13 cellular contexts compared by ENCODE assay signal in genomic region chr2:188668017-188668663, GRCh38.
DNase-seq lines count a peak whose midpoint lies in the region; ATAC-seq and TF ChIP-seq lines count a peak whose summit lies in the region.
"Had no signal": no experiment of that assay in that cellular context is flagged by ENCODE, and none has a peak within 500 bp of the region (broad histone marks: within the 10 kb centered on the region; RNA-seq: fewer than 3 reads in every experiment).

No MANE protein-coding gene starts in this region.

- no peak for TF ChIP-seq CTCF in foreskin fibroblast (IDR thresholded peaks at IDR 0.05; ENCODE audit: low read depth, low read length)

- H3K4me3 ChIP-seq in foreskin fibroblast (ENCODE audit: low read depth in 1 of 2, low read length in 2 of 2), result no peak overlapping the region
- H3K4me3 ChIP-seq: esophagus muscularis mucosa, neural progenitor cell had no signal

- DNase-seq in H4 (ENCODE audit: low spot score), result peak; percentile 63
- peak; percentile 73 to 85 for DNase-seq in foreskin fibroblast
- DNase-seq in smooth muscle cell of the brain vasculature (ENCODE audit: low read depth, low spot score), result peak; percentile 90
- DNase-seq in NCI-H146 (lab: John Stamatoyannopoulos, UW), result no peak
- DNase-seq: activated T-cell treated with anti-CD3 and anti-CD28 coated beads, Interleukin-2, amount 50 U/mL, for 1 hour; MM.1S; stimulated activated naive CD8-positive, alpha-beta T cell treated with anti-CD3 and anti-CD28 coated beads, Interleukin-15, Interleukin-2, amounts not matched to agents 100 U/mL and 50 U/mL, for 24 hours had no signal

- ATAC-seq in SK-N-SH treated with all-trans-retinoic acid at 6 μM for 48 hours (peak; percentile 81), GM19035 (IDR thresholded peaks at IDR 0.05; ENCODE audit: unreplicated experiment) (no peak), HG03159 (IDR thresholded peaks at IDR 0.05; ENCODE audit: unreplicated experiment) (no peak), GM19455 (IDR thresholded peaks at IDR 0.05; ENCODE audit: unreplicated experiment) (no peak)
- ATAC-seq: stimulated activated naive CD8-positive, alpha-beta T cell treated with anti-CD3 and anti-CD28 coated beads, Interleukin-15, Interleukin-2, amounts not matched to agents 100 U/mL and 50 U/mL, for 24 hours had no signal

TF ChIP-seq in SK-N-SH treated with all-trans-retinoic acid at 6 μM for 48 hours, 23 proteins besides CTCF, POLR2A, EP300 and RAD21:
- TF ChIP-seq, protein P1, sequence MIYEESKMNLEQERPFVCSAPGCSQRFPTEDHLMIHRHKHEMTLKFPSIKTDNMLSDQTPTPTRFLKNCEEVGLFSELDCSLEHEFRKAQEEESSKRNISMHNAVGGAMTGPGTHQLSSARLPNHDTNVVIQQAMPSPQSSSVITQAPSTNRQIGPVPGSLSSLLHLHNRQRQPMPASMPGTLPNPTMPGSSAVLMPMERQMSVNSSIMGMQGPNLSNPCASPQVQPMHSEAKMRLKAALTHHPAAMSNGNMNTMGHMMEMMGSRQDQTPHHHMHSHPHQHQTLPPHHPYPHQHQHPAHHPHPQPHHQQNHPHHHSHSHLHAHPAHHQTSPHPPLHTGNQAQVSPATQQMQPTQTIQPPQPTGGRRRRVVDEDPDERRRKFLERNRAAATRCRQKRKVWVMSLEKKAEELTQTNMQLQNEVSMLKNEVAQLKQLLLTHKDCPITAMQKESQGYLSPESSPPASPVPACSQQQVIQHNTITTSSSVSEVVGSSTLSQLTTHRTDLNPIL (CRISPR knock-in tag; IDR thresholded peaks at IDR 0.05; ENCODE audit: low read depth), result no peak
- no peak for TF ChIP-seq TSHZ2 (CRISPR knock-in tag; IDR thresholded peaks at IDR 0.05)
- TF ChIP-seq POU6F1 (CRISPR knock-in tag; IDR thresholded peaks at IDR 0.05; ENCODE audit: borderline replicate concordance, low read depth), result no peak
- no peak for TF ChIP-seq ESRRG (CRISPR knock-in tag; IDR thresholded peaks at IDR 0.05)
